ENCODE assay signal across 1 cellular context in the genomic region with DNA sequence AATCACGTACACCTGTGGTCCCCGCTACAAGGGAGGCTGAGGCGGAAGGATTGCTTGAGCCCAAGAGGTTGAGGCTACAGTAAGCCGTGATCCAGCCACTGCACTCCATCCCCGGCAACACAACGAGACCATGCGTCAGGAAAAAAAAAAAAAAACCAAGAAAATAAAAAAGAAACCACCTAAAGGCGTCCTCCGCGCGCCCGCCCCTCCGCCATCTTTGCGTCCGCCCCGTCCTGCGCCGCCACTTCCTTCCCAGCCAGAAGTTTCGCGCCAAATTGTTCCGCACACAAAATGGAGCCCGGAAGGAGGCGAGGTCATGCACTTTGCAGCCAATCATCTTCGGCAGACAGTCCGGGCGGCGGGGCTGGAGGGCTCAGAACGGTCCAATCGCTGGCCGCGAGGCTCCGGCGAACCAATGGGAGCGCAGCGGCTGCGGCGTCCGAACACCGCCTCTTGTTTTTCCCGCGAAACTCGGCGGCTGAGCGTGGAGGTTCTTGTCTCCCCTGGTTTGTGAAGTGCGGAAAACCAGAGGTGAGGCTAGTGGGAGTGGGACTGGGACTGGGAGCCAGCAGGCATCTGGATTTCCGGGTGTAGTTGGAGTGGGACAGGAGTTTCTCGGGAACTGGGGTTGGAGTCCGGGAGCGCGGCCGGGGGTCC.
TF ChIP-seq lines count a peak whose summit lies in the region.

A gene (plus strand): TSS at position 463 of the 657 bp plus-strand sequence. CDS start 299 bp downstream, outside the sequence.

TF ChIP-seq in H1, 55 proteins besides CTCF, POLR2A, EP300 and RAD21 (continued from another document):
- TF ChIP-seq RFX5 (IDR thresholded peaks at IDR 0.05; ENCODE audit: borderline replicate concordance, low read depth, low read length), result no peak
- peak; percentile 87 for TF ChIP-seq POLR2AphosphoS5 (IDR thresholded peaks at IDR 0.05; ENCODE audit: low read depth, low read length)
- peak; percentile 91 for TF ChIP-seq SP1 (IDR thresholded peaks at IDR 0.05; ENCODE audit: low read depth, low read length)
- TF ChIP-seq, protein P1, sequence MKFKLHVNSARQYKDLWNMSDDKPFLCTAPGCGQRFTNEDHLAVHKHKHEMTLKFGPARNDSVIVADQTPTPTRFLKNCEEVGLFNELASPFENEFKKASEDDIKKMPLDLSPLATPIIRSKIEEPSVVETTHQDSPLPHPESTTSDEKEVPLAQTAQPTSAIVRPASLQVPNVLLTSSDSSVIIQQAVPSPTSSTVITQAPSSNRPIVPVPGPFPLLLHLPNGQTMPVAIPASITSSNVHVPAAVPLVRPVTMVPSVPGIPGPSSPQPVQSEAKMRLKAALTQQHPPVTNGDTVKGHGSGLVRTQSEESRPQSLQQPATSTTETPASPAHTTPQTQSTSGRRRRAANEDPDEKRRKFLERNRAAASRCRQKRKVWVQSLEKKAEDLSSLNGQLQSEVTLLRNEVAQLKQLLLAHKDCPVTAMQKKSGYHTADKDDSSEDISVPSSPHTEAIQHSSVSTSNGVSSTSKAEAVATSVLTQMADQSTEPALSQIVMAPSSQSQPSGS (IDR thresholded peaks at IDR 0.05; ENCODE audit: low read length), result 0 out of 2 replicates have a peak, but pooled peaks have one; percentile 50
- no peak for TF ChIP-seq RBBP5 (IDR thresholded peaks at IDR 0.05; ENCODE audit: borderline replicate concordance, low read depth, low read length)
- no peak for TF ChIP-seq RNF2 (IDR thresholded peaks at IDR 0.05; ENCODE audit: borderline replicate concordance, low read depth, low read length, missing control alignments, poor library complexity, severe bottlenecking)
- TF ChIP-seq NRF1 (IDR thresholded peaks at IDR 0.05; ENCODE audit: low read depth, low read length), result no peak
- peak; percentile 85 for TF ChIP-seq TAF7 (optimal IDR thresholded peaks at IDR 0.05; ENCODE audit: borderline replicate concordance, low read depth, low read length)
- peak; percentile 95 for TF ChIP-seq TAF1 (IDR thresholded peaks at IDR 0.05; ENCODE audit: low read depth, low read length)
- TF ChIP-seq KDM1A (IDR thresholded peaks at IDR 0.05; ENCODE audit: borderline replicate concordance, low read length), result no peak
- TF ChIP-seq RXRA (IDR thresholded peaks at IDR 0.05; ENCODE audit: insufficient read depth, low read depth, low read length), result no peak
- TF ChIP-seq, protein P2, sequence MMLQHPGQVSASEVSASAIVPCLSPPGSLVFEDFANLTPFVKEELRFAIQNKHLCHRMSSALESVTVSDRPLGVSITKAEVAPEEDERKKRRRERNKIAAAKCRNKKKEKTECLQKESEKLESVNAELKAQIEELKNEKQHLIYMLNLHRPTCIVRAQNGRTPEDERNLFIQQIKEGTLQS (IDR thresholded peaks at IDR 0.05; ENCODE audit: insufficient read depth, low read depth, low read length), result no peak
- no peak for TF ChIP-seq SRF (IDR thresholded peaks at IDR 0.05; ENCODE audit: low read depth, low read length)
- no peak for TF ChIP-seq SIX5 (IDR thresholded peaks at IDR 0.05; ENCODE audit: low read depth, low read length)
- TF ChIP-seq BACH1 (IDR thresholded peaks at IDR 0.05; ENCODE audit: low read length), result no peak
- peak; percentile 83 for TF ChIP-seq CHD1 (IDR thresholded peaks at IDR 0.05; ENCODE audit: low read depth, low read length)
- TF ChIP-seq CEBPB (IDR thresholded peaks at IDR 0.05; ENCODE audit: low read depth, low read length), result no peak
- peak; percentile 79 for TF ChIP-seq CHD2 (IDR thresholded peaks at IDR 0.05; ENCODE audit: low read length)
- no peak for TF ChIP-seq ZNF274 (IDR thresholded peaks at IDR 0.05; ENCODE audit: borderline replicate concordance, extremely low read depth, low read length)
- TF ChIP-seq JUND (IDR thresholded peaks at IDR 0.05; ENCODE audit: low read length), result no peak
- TF ChIP-seq YY1 (IDR thresholded peaks at IDR 0.05; ENCODE audit: low read depth, low read length), result peak; percentile 99
- peak; percentile 35 for TF ChIP-seq ASH2L (IDR thresholded peaks at IDR 0.05; ENCODE audit: low read length)
- 0 out of 4 replicates have a peak, but pooled peaks of 1 of the 2 experiments have one; percentile 48 for TF ChIP-seq SIN3A (conservative IDR thresholded peaks at IDR 0.05 in 1 of 2, IDR thresholded peaks at IDR 0.05 in 1 of 2; ENCODE audit: low read depth in 1 of 2, low read length in 2 of 2)
- peak; percentile 47; the same call in 1 of the 2 replicates for TF ChIP-seq TEAD4 (IDR thresholded peaks at IDR 0.05; ENCODE audit: low read depth, low read length)
- TF ChIP-seq CBX5 (IDR thresholded peaks at IDR 0.05; ENCODE audit: low read depth, low read length), result no peak
- no peak; the same call in 1 of the 2 replicates for TF ChIP-seq GABPA (IDR thresholded peaks at IDR 0.05; ENCODE audit: borderline replicate concordance, insufficient read depth, low read length)
- TF ChIP-seq, protein P3, sequence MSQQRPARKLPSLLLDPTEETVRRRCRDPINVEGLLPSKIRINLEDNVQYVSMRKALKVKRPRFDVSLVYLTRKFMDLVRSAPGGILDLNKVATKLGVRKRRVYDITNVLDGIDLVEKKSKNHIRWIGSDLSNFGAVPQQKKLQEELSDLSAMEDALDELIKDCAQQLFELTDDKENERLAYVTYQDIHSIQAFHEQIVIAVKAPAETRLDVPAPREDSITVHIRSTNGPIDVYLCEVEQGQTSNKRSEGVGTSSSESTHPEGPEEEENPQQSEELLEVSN (IDR thresholded peaks at IDR 0.05), result peak; percentile 89
- TF ChIP-seq BRCA1 (IDR thresholded peaks at IDR 0.05; ENCODE audit: low read depth, low read length), result no peak
- TF ChIP-seq, protein P4, sequence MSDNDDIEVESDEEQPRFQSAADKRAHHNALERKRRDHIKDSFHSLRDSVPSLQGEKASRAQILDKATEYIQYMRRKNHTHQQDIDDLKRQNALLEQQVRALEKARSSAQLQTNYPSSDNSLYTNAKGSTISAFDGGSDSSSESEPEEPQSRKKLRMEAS (IDR thresholded peaks at IDR 0.05), result peak; percentile 74
- TF ChIP-seq CREB1 (IDR thresholded peaks at IDR 0.05), result peak; percentile 71
- no peak for TF ChIP-seq HDAC6 (IDR thresholded peaks at IDR 0.05; ENCODE audit: low read depth, low read length)
- TF ChIP-seq CBX8 (IDR thresholded peaks at IDR 0.05; ENCODE audit: borderline replicate concordance, low read depth, low read length), result no peak
- TF ChIP-seq FOSL1 (IDR thresholded peaks at IDR 0.05; ENCODE audit: insufficient read depth, low read depth, low read length), result no peak
- TF ChIP-seq HDAC2 (IDR thresholded peaks at IDR 0.05; ENCODE audit: borderline replicate concordance in 1 of 2, low read depth in 2 of 2, low read length in 2 of 2), result peak in 1 of 2 experiments; percentile 66; a peak in 1 of 4 replicates
- TF ChIP-seq NANOG (IDR thresholded peaks at IDR 0.05; ENCODE audit: insufficient read depth, low read depth, low read length, poor library complexity, severe bottlenecking), result peak; percentile 24
- TF ChIP-seq GTF2F1 (IDR thresholded peaks at IDR 0.05; ENCODE audit: borderline replicate concordance, low read depth, low read length), result no peak
- TF ChIP-seq JUN (IDR thresholded peaks at IDR 0.05; ENCODE audit: low read depth, low read length), result no peak
- TF ChIP-seq TCF12 (IDR thresholded peaks at IDR 0.05; ENCODE audit: low read depth, low read length), result no peak
- TF ChIP-seq SP2 (IDR thresholded peaks at IDR 0.05; ENCODE audit: low read length), result peak; percentile 42; the same call in 1 of the 2 replicates
- TF ChIP-seq KDM4A (IDR thresholded peaks at IDR 0.05; ENCODE audit: low read depth, low read length, severe bottlenecking), result peak; percentile 29
- TF ChIP-seq PHF8 (conservative IDR thresholded peaks at IDR 0.05; ENCODE audit: low read depth, low read length), result peak; percentile 71; the same call in 1 of the 2 replicates
- TF ChIP-seq TBP (IDR thresholded peaks at IDR 0.05; ENCODE audit: low read depth, low read length), result peak; percentile 81
